ENCODE assay signal across 29 cellular contexts in genomic region chr21:38816400-38816973, GRCh38. TPM values are rescaled to one million over a fixed set of nuclear protein-coding genes. Genes with fewer than 3 reads are reported as not detected.
DNase-seq lines count a peak whose midpoint lies in the region; ATAC-seq, FAIRE-seq and TF ChIP-seq lines count a peak whose summit lies in the region.
"Had no signal": no experiment of that assay in that cellular context is flagged by ENCODE, and none has a peak within 500 bp of the region (broad histone marks: within the 10 kb centered on the region; RNA-seq: fewer than 3 reads in every experiment).

No MANE protein-coding gene starts in this region.

- TF ChIP-seq CTCF in HFFc6 (IDR thresholded peaks at IDR 0.05) (no peak), RWPE1 (conservative IDR thresholded peaks at IDR 0.05; ENCODE audit: low read depth) (no peak), HepG2 (CRISPR knock-in tag; IDR thresholded peaks at IDR 0.05) (no peak), adrenal gland (IDR thresholded peaks at IDR 0.05) (no peak)

- H3K4me3 Mint-ChIP-seq in HFFc6 = no peak overlapping the region
- H3K4me3 Mint-ChIP-seq: activated CD4-positive, alpha-beta memory T cell treated with anti-CD3 and anti-CD28 coated beads for 36 hours; activated naive CD4-positive, alpha-beta T cell treated with anti-CD3 and anti-CD28 coated beads, Interleukin-2, amount 10 ng/mL, durations not matched to agents 7 days and 5 days; brain; CD8-positive, alpha-beta T cell; H9; type B pancreatic cell had no signal

- no peak for TF ChIP-seq EP300 in HepG2 (IDR thresholded peaks at IDR 0.05; ENCODE audit: low read depth in 2 of 2, low read length in 2 of 2)
- no peak for TF ChIP-seq EP300 in HepG2 (CRISPR knock-in tag; IDR thresholded peaks at IDR 0.05; ENCODE audit: borderline replicate concordance)

- H3K79me2 ChIP-seq in HepG2 (ENCODE audit: insufficient read depth, low read length) = peaks cover 29% of the 10 kb centered on the region

- H3K36me3 ChIP-seq in HepG2 (replicated peaks in 1 of 2; ENCODE audit: control insufficient read depth in 1 of 2, insufficient read depth in 2 of 2, low read length in 2 of 2) (peaks cover 44 to 93% of the 10 kb centered on the region in 2 experiments), small intestine (ENCODE audit: control insufficient read depth in 2 of 2, insufficient read depth in 2 of 2, low read length in 2 of 2) (peaks cover 44 to 60% of the 10 kb centered on the region in 2 donors), adrenal gland (replicated peaks in 1 of 2) (peaks cover 0 to 94% of the 10 kb centered on the region in 2 donors)

- H3K27ac ChIP-seq in RWPE1 (0 out of 2 replicates have a peak overlapping the region, but pooled peaks have one; percentile 30), HepG2 (ENCODE audit: extremely low read length, insufficient read depth, low read length) (no peak overlapping the region), small intestine (ENCODE audit: low read depth in 1 of 2, low read length in 1 of 2) (peak overlapping the region; percentile 10 to 53), adrenal gland (no peak overlapping the region)

- H3K9me3 ChIP-seq in HepG2 (ENCODE audit: low read length) (no peaks in the 10 kb centered on the region), small intestine (ENCODE audit: control insufficient read depth, low read depth) (no peaks in the 10 kb centered on the region), adrenal gland (replicated peaks in 1 of 3) (no peaks in the 10 kb centered on the region)
- H3K9me3 ChIP-seq: BE2C had no signal

- TF ChIP-seq RAD21 in HepG2 (CRISPR knock-in tag; IDR thresholded peaks at IDR 0.05) = no peak

- no peaks in the 10 kb centered on the region; the same call in 1 of the 2 replicates for H3K27me3 Mint-ChIP-seq in HFFc6 (ENCODE audit: insufficient read depth)
- H3K27me3 Mint-ChIP-seq: activated CD4-positive, alpha-beta memory T cell treated with anti-CD3 and anti-CD28 coated beads for 36 hours; activated naive CD4-positive, alpha-beta T cell treated with anti-CD3 and anti-CD28 coated beads, Interleukin-2, amount 10 ng/mL, durations not matched to agents 7 days and 5 days; type B pancreatic cell had no signal

- BruUV-seq in HepG2 (replicated peaks; lab: Mats Ljungman, UMichigan) = no TSS peak

- H3K9me3 Mint-ChIP-seq in HFFc6 = no peaks in the 10 kb centered on the region
- H3K9me3 Mint-ChIP-seq: activated CD4-positive, alpha-beta memory T cell treated with anti-CD3 and anti-CD28 coated beads for 36 hours; activated naive CD4-positive, alpha-beta T cell treated with anti-CD3 and anti-CD28 coated beads, Interleukin-2, amount 10 ng/mL, durations not matched to agents 7 days and 5 days; CD8-positive, alpha-beta T cell; H9; type B pancreatic cell had no signal

- intact Hi-C loops in HepG2 (cut with micrococcal nuclease; ENCODE audit: unreplicated experiment) (no loop called here), adrenal gland (cut with DNase I) (no loop called here)

- H3K9ac ChIP-seq in HepG2 (ENCODE audit: insufficient read depth, low read depth, low read length) = no peak overlapping the region

- no peak overlapping the region for H3K4me2 ChIP-seq in HepG2 (ENCODE audit: low read depth, low read length)

- CTCF ChIA-PET in RWPE1 (lab: Yijun Ruan, JAX) = interaction anchor here (0.5 to 1.5 kb wide), 2 partner anchors 65 to 309 kb away, joined by 3 read pairs; no protein-coding TSS in a partner anchor
- CTCF ChIA-PET in HepG2 (lab: Yijun Ruan, JAX; ENCODE audit: low intra/inter-chr PET ratio, low total read pairs) = no interaction called here

- no peak for ATAC-seq in HepG2
- ATAC-seq: CD8-positive, alpha-beta T cell; GM12878; right cardiac atrium; SK-N-SH treated with all-trans-retinoic acid at 6 μM for 48 hours had no signal

- TF ChIP-seq POLR2A in HepG2 (IDR thresholded peaks at IDR 0.05; ENCODE audit: insufficient read depth in 1 of 2, low read depth in 2 of 2, low read length in 2 of 2) (no peak), adrenal gland (IDR thresholded peaks at IDR 0.05) (no peak)

- peaks cover 76% of the 10 kb centered on the region for H3K36me3 Mint-ChIP-seq in HFFc6 (ENCODE audit: low read depth)

- H2AFZ ChIP-seq in HepG2 (ENCODE audit: low read length) = no peak overlapping the region

- H3K4me1 Mint-ChIP-seq in HFFc6 (ENCODE audit: low read depth) = peaks cover 78% of the 10 kb centered on the region
- H3K4me1 Mint-ChIP-seq: activated naive CD4-positive, alpha-beta T cell treated with anti-CD3 and anti-CD28 coated beads, Interleukin-2, amount 10 ng/mL, durations not matched to agents 7 days and 5 days had no signal

- 98% methylated on average over 10 of the region's 10 CpGs for WGBS in HepG2 (ENCODE audit: low lambda C conversion rate)
- WGBS in small intestine, 3 donors = 36 to 55% (median 48%) methylated on average over 10 of the region's 10 CpGs
- WGBS in adrenal gland, 4 donors = 87 to 91% (median 89%) methylated on average over 10 of the region's 10 CpGs

- DNase-seq in HFFc6 (no peak), RWPE1 (ENCODE audit: low spot score) (no peak), HepG2 (ENCODE audit: low spot score) (no peak), small intestine (no peak), SHP77 treated with DMSO at 0.1 percent for 48 hours (lab: John Stamatoyannopoulos, UW) (no peak), globus pallidus (ENCODE audit: low spot score) (no peak), adrenal gland (no peak), NCI-H774 (lab: John Stamatoyannopoulos, UW) (no peak)
- DNase-seq: activated CD4-positive, alpha-beta memory T cell treated with anti-CD3 and anti-CD28 coated beads for 36 hours; activated CD4-positive, CD25-positive, alpha-beta regulatory T cell treated with anti-CD3 and anti-CD28 coated beads, Interleukin-2, amount 50 U/mL, for 72 hours; activated naive CD4-positive, alpha-beta T cell treated with anti-CD3 and anti-CD28 coated beads, Interleukin-2, amount 10 ng/mL, durations not matched to agents 7 days and 5 days; BE2C; CD8-positive, alpha-beta T cell; DMS153; H9; Karpas-422; left colon; NCI-H1436; NCI-H748 treated with DMSO at 0.1 percent for 48 hours; posterior cingulate gyrus; right cardiac atrium; stimulated activated CD4-positive, alpha-beta T cell treated with anti-CD3 and anti-CD28 coated beads, Interleukin-12 subunit alpha, Interleukin-12 subunit beta, amount 100 ng/mL, for 4 hours; stimulated activated CD4-positive, alpha-beta T cell treated with anti-CD3 and anti-CD28 coated beads, Interleukin-2, amount 100 ng/mL, for 48 hours; T-helper 2 cell had no signal

- H3K4me1 ChIP-seq in HepG2 (ENCODE audit: insufficient read depth, low read length) (peaks cover 63% of the 10 kb centered on the region), small intestine (ENCODE audit: control insufficient read depth in 2 of 2, insufficient read depth in 1 of 2, low read depth in 1 of 2, low read length in 1 of 2) (peaks cover 3 to 17% of the 10 kb centered on the region in 2 donors), adrenal gland (replicated peaks in 1 of 2) (peaks cover 4 to 15% of the 10 kb centered on the region in 2 donors)

- H3K27ac Mint-ChIP-seq in HFFc6 = peak overlapping the region; percentile 77
- H3K27ac Mint-ChIP-seq: activated CD4-positive, alpha-beta memory T cell treated with anti-CD3 and anti-CD28 coated beads for 36 hours; activated naive CD4-positive, alpha-beta T cell treated with anti-CD3 and anti-CD28 coated beads, Interleukin-2, amount 10 ng/mL, durations not matched to agents 7 days and 5 days; brain; CD8-positive, alpha-beta T cell had no signal

- no peak for FAIRE-seq in HepG2 (lab: Jason Lieb, UNC)
- FAIRE-seq in small intestine (lab: Jason Lieb, UNC) = no peak
- FAIRE-seq: endothelial cell of umbilical vein, GM12878 had no signal

- H3K27me3 ChIP-seq in HepG2 (ENCODE audit: control insufficient read depth in 1 of 2, insufficient read depth in 2 of 2, low read length in 2 of 2) = no peaks in the 10 kb centered on the region
- no peaks in the 10 kb centered on the region for H3K27me3 ChIP-seq in small intestine (ENCODE audit: control insufficient read depth in 2 of 2, insufficient read depth in 2 of 2, low read length in 2 of 2)
- H3K27me3 ChIP-seq in adrenal gland = no peaks in the 10 kb centered on the region
- H3K27me3 ChIP-seq: BE2C had no signal

- POLR2A ChIA-PET in RWPE1 (lab: Yijun Ruan, JAX; ENCODE audit: low non-redundant PET) (no interaction called here), HepG2 (lab: Yijun Ruan, JAX) (interaction anchor here (1.5 kb wide), 1 partner anchor 9 kb away, joined by 4 read pairs; no protein-coding TSS in a partner anchor)

- in situ Hi-C loops in HepG2 (cut with HindIII; ENCODE audit: extremely low pct_ligation_motif_present, low pct_unique_long_range_greater_than_20kb) = no loop called here

- H3K4me3 ChIP-seq in HepG2 (replicated peaks in 1 of 3; ENCODE audit: insufficient read depth in 1 of 3, low read depth in 2 of 3, low read length in 3 of 3) (no peak overlapping the region), small intestine (ENCODE audit: low read depth in 1 of 2, low read length in 2 of 2) (no peak overlapping the region), adrenal gland (no peak overlapping the region)
- H3K4me3 ChIP-seq: GM12878 had no signal

- H4K20me1 ChIP-seq in HepG2 (ENCODE audit: insufficient read depth, low read length) = peaks cover 13% of the 10 kb centered on the region

RNA-seq across cellular contexts. Expression of gene ETS2, which starts 10.8 kb away (rescaled TPM):
- 10 to 100 TPM; 23.2 to 33.3 (median 29.0) TPM for total RNA-seq in HFFc6 (2021; fragmentation: NEBNext Ultra II Directional; extraction: Animal tissue kit (Norgen Biotek cat#: 25700))
- 24.6 and 28.2 TPM in 2 replicates for total RNA-seq in HepG2 (2016; rRNA removed; fragmentation: Illumina TruSeq; extraction: Trizol)
- total RNA-seq in HepG2 (2016; cell fraction: cytosol; rRNA removed; fragmentation: Illumina TruSeq; extraction: Trizol; ENCODE audit: low read depth) = 3.8 and 4.0 TPM in 2 replicates
- total RNA-seq in HepG2 (2016; cell fraction: insoluble cytoplasmic fraction; rRNA removed; fragmentation: Illumina TruSeq; extraction: Trizol) = 23.9 and 25.8 TPM in 2 replicates
- total RNA-seq in HepG2 (2016; cell fraction: membrane; rRNA removed; fragmentation: Illumina TruSeq; extraction: Trizol) = 12.7 and 13.7 TPM in 2 replicates
- 18.7 and 22.0 TPM in 2 replicates for total RNA-seq in HepG2 (2016; cell fraction: nucleus; rRNA removed; fragmentation: Illumina TruSeq; extraction: Trizol)
- 64.4 and 71.4 TPM in 2 replicates for polyA plus RNA-seq in HepG2 (2011; rRNA removed)
- polyA plus RNA-seq in HepG2 (2011; cell fraction: cytosol; rRNA removed) = 35.2 and 41.5 TPM in 2 replicates
- polyA plus RNA-seq in HepG2 (2011; cell fraction: nucleus; rRNA removed) = 84.4 and 87.5 TPM in 2 replicates
- polyA plus RNA-seq in HepG2 (2012) = 88.7 and 93.9 TPM in 2 replicates
- 4.9 and 5.3 TPM in 2 replicates for polyA plus RNA-seq in HepG2 (2016; cell fraction: cytosol; fragmentation: Illumina TruSeq; extraction: Trizol; ENCODE audit: low read depth)
- 32.4 and 34.7 TPM in 2 replicates for polyA plus RNA-seq in HepG2 (2016; cell fraction: insoluble cytoplasmic fraction; fragmentation: Illumina TruSeq; extraction: Trizol; ENCODE audit: low read depth)
- 11.1 and 13.2 TPM in 2 replicates for polyA plus RNA-seq in HepG2 (2016; cell fraction: membrane; fragmentation: Illumina TruSeq; extraction: Trizol; ENCODE audit: low read depth)
- polyA plus RNA-seq in HepG2 (2016; cell fraction: nucleus; fragmentation: Illumina TruSeq; extraction: Trizol; ENCODE audit: insufficient read depth, low read depth) = 37.6 and 39.9 TPM in 2 replicates
- polyA minus RNA-seq in HepG2 (2011; rRNA and poly(A)+ RNA removed; ENCODE audit: low replicate concordance) = 29.2 and 54.2 TPM in 2 replicates
- polyA minus RNA-seq in HepG2 (2011; cell fraction: cytosol; rRNA and poly(A)+ RNA removed) = 54.7 and 59.7 TPM in 2 replicates
- 39.1 and 52.8 TPM in 2 replicates for polyA minus RNA-seq in HepG2 (2011; cell fraction: nucleus; rRNA and poly(A)+ RNA removed)
- polyA plus RNA-seq in small intestine = 100 to 1,000 TPM; 129 to 137 (median 133) TPM
- total RNA-seq in adrenal gland = 10 to 100 TPM; 38.5 to 66.8 (median 49.2) TPM
- 10 to 100 TPM; 26.2 to 38.8 (median 34.8) TPM for polyA plus RNA-seq in adrenal gland

Comparison
In these comparisons a context has a peak if more than half of its experiments do, and no peak if none do; other contexts are left out.
1. H3K27ac ChIP-seq: peak in RWPE1 (single experiment) and small intestine (2 of 2); none in HepG2 (single experiment) and adrenal gland (0 of 5).